Comparison of ENCODE assay signal across 14 cellular contexts in the genomic region with DNA sequence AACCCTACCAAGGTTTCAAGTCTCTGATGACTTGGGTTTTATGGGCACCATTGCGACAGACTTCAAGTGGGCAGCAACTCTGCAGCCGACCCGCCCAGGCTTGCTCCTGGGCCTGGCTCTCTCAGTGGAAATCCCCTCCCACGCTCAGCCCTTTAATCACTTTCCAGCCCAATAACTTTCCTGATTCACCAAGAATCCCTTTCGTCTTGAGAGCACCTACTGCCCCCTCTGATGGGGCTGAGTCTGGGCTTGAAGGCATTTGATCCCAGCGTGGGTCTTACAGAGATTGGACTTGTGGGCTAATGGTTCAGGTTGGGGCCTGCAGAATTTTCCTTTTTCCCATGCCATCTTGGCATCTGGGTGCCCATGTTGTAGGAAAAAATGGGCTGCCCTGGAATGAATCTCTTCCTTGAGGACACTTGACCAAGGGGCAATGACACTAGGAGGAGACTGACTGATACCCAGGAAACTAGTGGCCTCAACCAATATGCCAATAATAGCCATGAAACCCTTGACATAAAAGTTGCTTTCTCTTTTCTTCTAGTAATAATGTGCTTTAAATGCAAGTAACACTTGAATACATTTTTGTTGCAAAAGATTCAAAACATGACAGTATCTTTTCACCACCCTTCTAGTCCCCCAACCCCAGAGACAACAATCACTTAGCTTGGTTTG. TPM values are rescaled to one million over a fixed set of nuclear protein-coding genes. Genes with fewer than 3 reads are reported as not detected.
DNase-seq lines count a peak whose midpoint lies in the region; TF ChIP-seq lines count a peak whose summit lies in the region.
"Had no signal": no experiment of that assay in that cellular context is flagged by ENCODE, and none has a peak within 500 bp of the region (broad histone marks: within the 10 kb centered on the region; RNA-seq: fewer than 3 reads in every experiment).

No MANE protein-coding gene starts in this region.

- H3K4me2 ChIP-seq in MM.1S (ENCODE audit: low read depth, low read length) (peak overlapping the region; percentile 36), trophoblast cell (ENCODE audit: low read length) (no peak overlapping the region)
- H3K4me2 ChIP-seq: GM23338 had no signal

- H3K14ac ChIP-seq in trophoblast cell (ENCODE audit: low read length): no peak overlapping the region

- no peak overlapping the region for H2BK120ac ChIP-seq in trophoblast cell (ENCODE audit: insufficient read depth, low read length, poor library complexity)

- no peak overlapping the region for H4K8ac ChIP-seq in trophoblast cell (ENCODE audit: low read depth, low read length)

- peaks cover 6% of the 10 kb centered on the region for H3K79me1 ChIP-seq in trophoblast cell (ENCODE audit: low read length)

- H3K9me3 Mint-ChIP-seq in progenitor cell of endocrine pancreas (ENCODE audit: low read depth): no peaks in the 10 kb centered on the region
- H3K9me3 Mint-ChIP-seq: activated naive CD4-positive, alpha-beta T cell treated with anti-CD3 and anti-CD28 coated beads, Interleukin-2, amount 50 U/mL, for 72 hours; GM23338; immature natural killer cell had no signal

- H3K4me3 Mint-ChIP-seq in progenitor cell of endocrine pancreas (ENCODE audit: low read depth): no peak overlapping the region
- H3K4me3 Mint-ChIP-seq: GM23338, immature natural killer cell had no signal

- DNase-seq in GM10266 (ENCODE audit: extremely low spot score): peak; percentile 44
- peak; percentile 23 for DNase-seq in MM.1S
- peak; percentile 96 for DNase-seq in epithelial cell of prostate (ENCODE audit: low read depth, low spot score)
- DNase-seq in progenitor cell of endocrine pancreas (ENCODE audit: low spot score, unreplicated experiment): no peak
- no peak for DNase-seq in trophoblast cell
- DNase-seq in NCI-H1694 treated with DMSO at 0.1 percent for 48 hours (lab: John Stamatoyannopoulos, UW): no peak
- no peak for DNase-seq in T-helper 1 cell
- DNase-seq: cerebellar nuclear complex, immature natural killer cell, NCI-H524 treated with DMSO at 0.1 percent for 48 hours, SHP77 had no signal

- no peak overlapping the region for H3K27ac Mint-ChIP-seq in progenitor cell of endocrine pancreas
- H3K27ac Mint-ChIP-seq: activated naive CD4-positive, alpha-beta T cell treated with anti-CD3 and anti-CD28 coated beads, Interleukin-2, amount 50 U/mL, for 72 hours; GM23338 had no signal

- H3K9me3 ChIP-seq in MM.1S (replicated peaks; ENCODE audit: insufficient read depth, low read length): no peaks in the 10 kb centered on the region
- no peaks in the 10 kb centered on the region for H3K9me3 ChIP-seq in trophoblast cell (ENCODE audit: insufficient read depth, low read depth, low read length)

- no peak overlapping the region for H3K27ac ChIP-seq in MM.1S (ENCODE audit: low read length)
- H3K27ac ChIP-seq in epithelial cell of prostate: peak overlapping the region; percentile 98
- H3K27ac ChIP-seq in skin epidermis: peak overlapping the region in 17 of 21 experiments; percentile 65 to 84 (median 77)
- no peak overlapping the region for H3K27ac ChIP-seq in trophoblast cell (ENCODE audit: low read depth, low read length)

- peaks cover 15% of the 10 kb centered on the region; the same call in 1 of the 2 replicates for H3K27me3 ChIP-seq in MM.1S (replicated peaks; ENCODE audit: insufficient read depth, low read length)
- H3K27me3 ChIP-seq in trophoblast cell (ENCODE audit: insufficient read depth, low read length): no peaks in the 10 kb centered on the region

- no peak overlapping the region for H2AK5ac ChIP-seq in trophoblast cell (ENCODE audit: low read length)

- no peak overlapping the region for H3K9ac ChIP-seq in MM.1S (ENCODE audit: low read length)
- no peak overlapping the region for H3K9ac ChIP-seq in trophoblast cell (ENCODE audit: low read length)

- no peak overlapping the region for H3K4ac ChIP-seq in trophoblast cell (ENCODE audit: low read depth, low read length)

- H2BK5ac ChIP-seq in trophoblast cell (ENCODE audit: low read depth, low read length, poor library complexity): no peak overlapping the region

- no peaks in the 10 kb centered on the region for H3K9me2 ChIP-seq in MM.1S (replicated peaks; ENCODE audit: insufficient read depth, low read length)

- no peak overlapping the region for H4K91ac ChIP-seq in trophoblast cell (ENCODE audit: low read depth, low read length)

- H2AFZ ChIP-seq in MM.1S (ENCODE audit: low read length): no peak overlapping the region
- no peak overlapping the region for H2AFZ ChIP-seq in trophoblast cell (ENCODE audit: insufficient read depth, low read length, poor library complexity)
- H2AFZ ChIP-seq: GM23338 had no signal

- no peak overlapping the region for H4K12ac ChIP-seq in trophoblast cell (ENCODE audit: low read depth, low read length)

- H3K36me3 ChIP-seq in MM.1S (replicated peaks; ENCODE audit: insufficient read depth, low read length): no peaks in the 10 kb centered on the region
- no peaks in the 10 kb centered on the region for H3K36me3 ChIP-seq in trophoblast cell (ENCODE audit: control insufficient read depth in 1 of 2, insufficient read depth in 2 of 2, low read length in 2 of 2)

- no peaks in the 10 kb centered on the region for H3K79me2 ChIP-seq in MM.1S (ENCODE audit: low read length)
- H3K79me2 ChIP-seq in trophoblast cell (ENCODE audit: control insufficient read depth, insufficient read depth, low read length, poor library complexity): no peaks in the 10 kb centered on the region

- no peak overlapping the region for H3K18ac ChIP-seq in trophoblast cell (ENCODE audit: low read length)

- H3K4me1 ChIP-seq in MM.1S (ENCODE audit: low read length) (peaks cover 31% of the 10 kb centered on the region), trophoblast cell (ENCODE audit: control insufficient read depth in 1 of 2, insufficient read depth in 2 of 2, low read length in 2 of 2) (peaks cover 11 to 15% of the 10 kb centered on the region in 2 experiments)

- no peaks in the 10 kb centered on the region for H4K20me1 ChIP-seq in MM.1S (ENCODE audit: insufficient read depth, low read length)

- no CpG with 5 or more reads among the region's 6 CpGs for WGBS in trophoblast cell (ENCODE audit: extremely low coverage, insufficient coverage, insufficient read length)

- H3K4me3 ChIP-seq in MM.1S (ENCODE audit: low read length) (no peak overlapping the region), skin epidermis (peak overlapping the region in 1 of 7 experiments; percentile 6), trophoblast cell (ENCODE audit: low read depth, low read length) (no peak overlapping the region)
- H3K4me3 ChIP-seq: GM23338 had no signal

- TF ChIP-seq CTCF in GM10266 (IDR thresholded peaks at IDR 0.05; ENCODE audit: control insufficient read depth, insufficient read depth, low read depth, missing control alignments) (no peak), MM.1S (IDR thresholded peaks at IDR 0.05; ENCODE audit: low read length) (no peak), progenitor cell of endocrine pancreas (IDR thresholded peaks at IDR 0.05; ENCODE audit: unreplicated experiment) (no peak)

- peaks cover 4% of the 10 kb centered on the region for H3K4me1 Mint-ChIP-seq in progenitor cell of endocrine pancreas (ENCODE audit: low read depth)

- no peak overlapping the region for H3K23ac ChIP-seq in trophoblast cell (ENCODE audit: low read length)

- H3K27me3 Mint-ChIP-seq in progenitor cell of endocrine pancreas: peaks cover 65% of the 10 kb centered on the region

- H3K36me3 Mint-ChIP-seq in progenitor cell of endocrine pancreas (ENCODE audit: insufficient read depth): no peaks in the 10 kb centered on the region
- H3K36me3 Mint-ChIP-seq: activated naive CD4-positive, alpha-beta T cell treated with anti-CD3 and anti-CD28 coated beads, Interleukin-2, amount 50 U/mL, for 72 hours; immature natural killer cell had no signal

- no peaks in the 10 kb centered on the region; the same call in 1 of the 2 replicates for H3F3A ChIP-seq in MM.1S (ENCODE audit: insufficient read depth, low read length)

- no peak overlapping the region for H2BK12ac ChIP-seq in trophoblast cell (ENCODE audit: low read length)

RNA-seq across cellular contexts. Expression of gene PHLDA3, which starts 7.8 kb away (rescaled TPM):
- total RNA-seq in progenitor cell of endocrine pancreas: 21.2 and 31.3 TPM in 2 replicates
- polyA plus RNA-seq in trophoblast cell (2013): 49.4 and 51.1 TPM in 2 replicates

RNA-seq across cellular contexts. Expression of gene CSRP1, which starts 30.1 kb away (rescaled TPM):
- 19.4 and 23.2 TPM in 2 replicates for total RNA-seq in progenitor cell of endocrine pancreas
- polyA plus RNA-seq in trophoblast cell (2013): 326 and 348 TPM in 2 replicates

RNA-seq across cellular contexts. Expression of gene TNNI1, which starts 55.3 kb away (rescaled TPM):
- not detected in 2 replicates for total RNA-seq in progenitor cell of endocrine pancreas
- 0.75 and 0.90 TPM in 2 replicates for polyA plus RNA-seq in trophoblast cell (2013)
- total RNA-seq: activated naive CD4-positive, alpha-beta T cell treated with anti-CD3 and anti-CD28 coated beads, Interleukin-2, amount 50 U/mL, for 72 hours; GM23338 had no signal
- polyA plus RNA-seq: immature natural killer cell had no signal

Comparison
In these comparisons a context has a peak if more than half of its experiments do, and no peak if none do; other contexts are left out.
1. DNase-seq: peak in GM10266 (single experiment), MM.1S (single experiment) and epithelial cell of prostate (single experiment); none in progenitor cell of endocrine pancreas (single experiment), trophoblast cell (0 of 2), NCI-H1694 treated with DMSO at 0.1 percent for 48 hours (single experiment) and T-helper 1 cell (0 of 5).
2. H3K27ac ChIP-seq: peak in epithelial cell of prostate (single experiment) and skin epidermis (17 of 21); none in MM.1S (single experiment) and trophoblast cell (single experiment).